Comparison of ENCODE assay signal across 8 cellular contexts in the genomic region with DNA sequence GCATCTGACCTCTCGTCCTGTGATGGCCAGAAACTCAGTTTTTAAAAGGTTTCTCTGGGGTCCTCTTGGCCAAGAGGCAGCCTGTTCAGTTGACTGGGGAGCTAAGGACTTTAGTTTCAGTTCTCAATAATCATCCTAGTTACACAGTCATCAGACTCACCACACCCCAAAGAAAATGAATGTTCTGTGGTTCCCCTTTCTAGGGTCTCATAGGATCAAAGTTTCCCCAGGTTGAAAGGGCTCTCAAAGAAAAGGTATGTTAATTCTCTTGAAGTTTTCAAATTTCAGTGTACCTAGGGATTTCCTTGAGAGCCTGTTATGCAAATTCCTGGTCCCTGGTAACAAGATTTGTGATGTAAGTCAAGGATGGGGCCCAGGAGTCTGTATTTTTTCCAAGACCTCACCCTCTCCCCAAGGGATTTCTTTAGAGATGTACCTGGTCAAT.
DNase-seq lines count a peak whose midpoint lies in the region; ATAC-seq and FAIRE-seq lines count a peak whose summit lies in the region.

No MANE protein-coding gene starts in this region.

- H3K9me3 ChIP-seq in GM23248 (ENCODE audit: low read depth) (no peaks in the 10 kb centered on the region), HUES6 (ENCODE audit: control insufficient read depth, insufficient read depth, low read depth, low read length) (peaks cover 5% of the 10 kb centered on the region; the same call in 1 of the 2 replicates)

- H3K27ac ChIP-seq in GM23248 (no peak overlapping the region), HUES6 (ENCODE audit: low read depth, low read length) (peak overlapping the region; percentile 70)

- no peak for FAIRE-seq in HTR-8/SVneo (lab: Jason Lieb, UNC)

- peaks cover 4% of the 10 kb centered on the region; the same call in 1 of the 2 replicates for H3F3A ChIP-seq in GM23248 (ENCODE audit: insufficient read depth)

- 0 out of 2 replicates have a peak, but pooled peaks cover 7% of the 10 kb centered on the region for H3K27me3 ChIP-seq in GM23248 (replicated peaks; ENCODE audit: insufficient read depth)
- peaks cover 5% of the 10 kb centered on the region; the same call in 1 of the 2 replicates for H3K27me3 ChIP-seq in HUES6 (ENCODE audit: control insufficient read depth, insufficient read depth, low read length)

- H3K4me3 ChIP-seq in GM23248 (no peak overlapping the region), HUES6 (ENCODE audit: low read depth, low read length) (peak overlapping the region; percentile 37)

- in situ Hi-C loops in GM23248 (cut with MboI), result no loop called here
- in situ Hi-C loops in G401 (cut with HindIII; ENCODE audit: low sequenced_read_pairs), result no loop called here

- no peak overlapping the region for H3K9ac ChIP-seq in GM23248
- peak overlapping the region; percentile 74 for H3K9ac ChIP-seq in HUES6 (ENCODE audit: low read length)

- 81 to 92% methylated on average over 1 of the region's 1 CpG for WGBS in GM23248 (ENCODE audit: low coverage in 1 of 2, low lambda C conversion rate in 2 of 2, missing lambda C conversion rate in 2 of 2), 2 experiments

- H3K4me2 ChIP-seq in GM23248 (ENCODE audit: unreplicated experiment), result peak overlapping the region; percentile 18

- H3K9me2 ChIP-seq in GM23248 (ENCODE audit: insufficient read depth), result no peaks in the 10 kb centered on the region

- H3K36me3 ChIP-seq in GM23248 (ENCODE audit: low read depth) (no peaks in the 10 kb centered on the region), HUES6 (ENCODE audit: control insufficient read depth, insufficient read depth, low read length) (no peaks in the 10 kb centered on the region)

- peak; percentile 95 for ATAC-seq in GM18868 (IDR thresholded peaks at IDR 0.05; ENCODE audit: unreplicated experiment)

- H3K79me2 ChIP-seq in GM23248 (ENCODE audit: insufficient read depth), result no peaks in the 10 kb centered on the region

- H2AFZ ChIP-seq in GM23248, result no peak overlapping the region

- H4K20me1 ChIP-seq in GM23248 (ENCODE audit: insufficient read depth), result no peaks in the 10 kb centered on the region

- DNase-seq in GM23248 (no peak), iPS-NIHi7 (ENCODE audit: extremely low spot score) (peak; percentile 46), HTR-8/SVneo (ENCODE audit: insufficient read length, low spot score) (no peak), G401 (ENCODE audit: low spot score) (no peak), SW480 (ENCODE audit: low spot score) (no peak), NCI-H2196 treated with DMSO at 0.1 percent for 48 hours (lab: John Stamatoyannopoulos, UW; ENCODE audit: unreplicated experiment) (no peak)

- H3K4me1 ChIP-seq in GM23248 (ENCODE audit: insufficient read depth) (peaks cover 18% of the 10 kb centered on the region), HUES6 (ENCODE audit: control insufficient read depth, insufficient read depth, low read length) (peaks cover 55% of the 10 kb centered on the region)
